In genomic region chr11:63764712-63765631, GRCh38 we compare ENCODE assay signal across 12 cellular contexts. TPM values are rescaled to one million over a fixed set of nuclear protein-coding genes. Genes with fewer than 3 reads are reported as not detected.
DNase-seq lines count a peak whose midpoint lies in the region; ATAC-seq, FAIRE-seq and TF ChIP-seq lines count a peak whose summit lies in the region.
"Had no signal": no experiment of that assay in that cellular context is flagged by ENCODE, and none has a peak within 500 bp of the region (broad histone marks: within the 10 kb centered on the region; RNA-seq: fewer than 3 reads in every experiment).

No MANE protein-coding gene starts in this region.

- no peaks in the 10 kb centered on the region for H3K27me3 ChIP-seq in right cardiac atrium (ENCODE audit: control insufficient read depth, insufficient read depth)
- no peaks in the 10 kb centered on the region for H3K27me3 ChIP-seq in ovary

- DNase-seq in NCI-H526 treated with DMSO at 0.1 percent for 48 hours (lab: John Stamatoyannopoulos, UW) (peak; percentile 33), right cardiac atrium (peak; percentile 21 to 71 (median 61)), ovary (peak; percentile 70 to 79 (median 74)), NCI-H2196 treated with DMSO at 0.1 percent for 48 hours (lab: John Stamatoyannopoulos, UW; ENCODE audit: unreplicated experiment) (no peak), urothelium cell line (ENCODE audit: low spot score) (no peak), NCI-H510A (lab: John Stamatoyannopoulos, UW) (no peak)
- DNase-seq: CD8-positive, alpha-beta T cell; NCI-H2107 had no signal

- H3K4me1 ChIP-seq in ES-I3 (ENCODE audit: insufficient read depth, low read length) = peaks cover 27% of the 10 kb centered on the region
- H3K4me1 ChIP-seq in right cardiac atrium (ENCODE audit: control insufficient read depth, insufficient read depth, low read length) = peaks cover 1% of the 10 kb centered on the region
- H3K4me1 ChIP-seq in ovary (ENCODE audit: insufficient read depth) = peaks cover 19% of the 10 kb centered on the region
- H3K4me1 ChIP-seq: parathyroid adenoma had no signal

- H3K9ac ChIP-seq in ES-I3 (ENCODE audit: low read depth, low read length) = peak overlapping the region; percentile 59
- H3K9ac ChIP-seq: parathyroid adenoma had no signal

- WGBS in right cardiac atrium = 80% methylated on average over 30 of the region's 30 CpGs
- 34 to 48% (median 47%) methylated on average over 9 to 30 of the region's 30 CpGs for WGBS in ovary, 3 donors

- H3K9me3 ChIP-seq in ES-I3 (ENCODE audit: control insufficient read depth, insufficient read depth, low read length) = no peaks in the 10 kb centered on the region
- H3K9me3 ChIP-seq in right cardiac atrium (ENCODE audit: control insufficient read depth, low read length) = no peaks in the 10 kb centered on the region
- H3K9me3 ChIP-seq in ovary = no peaks in the 10 kb centered on the region

- H3K4me3 ChIP-seq in right cardiac atrium (ENCODE audit: low read length) (no peak overlapping the region), ovary (no peak overlapping the region)

- intact Hi-C loops in right cardiac atrium (cut with DNase I) = loop anchor here in 2 of 4 donors (5.0 to 10.0 kb wide), 3 partner anchors 47 to 182 kb away; partner anchors contain the start of gene SPINDOC (in 1 of the 2)
- intact Hi-C loops in ovary (cut with DNase I) = loop anchor here in 3 of 4 donors (5.0 to 10.0 kb wide), 5 partner anchors 47 to 880 kb away; partner anchors contain the start of genes RTN3 (in 1 of the 3), SLC3A2 (in 1 of the 3) and SPINDOC (in 1 of the 3)

- H3K27ac ChIP-seq in right cardiac atrium (ENCODE audit: low read length) (peak overlapping the region; percentile 12), ovary (peak overlapping the region; percentile 89 to 92)
- H3K27ac ChIP-seq: parathyroid adenoma had no signal

- TF ChIP-seq CTCF in ovary (IDR thresholded peaks at IDR 0.05) = no peak

- H3K36me3 ChIP-seq in ES-I3 (ENCODE audit: insufficient read depth, low read length) = 0 out of 2 replicates have a peak, but pooled peaks cover 2% of the 10 kb centered on the region
- H3K36me3 ChIP-seq in ovary = no peaks in the 10 kb centered on the region

- no peak for TF ChIP-seq POLR2A in ovary (IDR thresholded peaks at IDR 0.05)

- no peak for TF ChIP-seq EP300 in ovary (IDR thresholded peaks at IDR 0.05)

- no peak for ATAC-seq in right cardiac atrium
- ATAC-seq in HG03095 (IDR thresholded peaks at IDR 0.05; ENCODE audit: unreplicated experiment) = no peak
- ATAC-seq: CD8-positive, alpha-beta T cell had no signal

- no peak for FAIRE-seq in urothelium cell line (lab: Jason Lieb, UNC)
- FAIRE-seq: GM12892 had no signal

RNA-seq across cellular contexts. Expression of gene ZFTA, which starts 3.6 kb away (rescaled TPM):
- 10 to 100 TPM; 13.9 to 17.7 (median 15.4) TPM for total RNA-seq in right cardiac atrium
- 7.9 TPM for polyA plus RNA-seq in right cardiac atrium
- total RNA-seq in ovary = 10 to 100 TPM; 22.6 to 64.4 (median 51.4) TPM
- 10 to 100 TPM; 20.2 to 23.8 TPM for polyA plus RNA-seq in ovary

RNA-seq across cellular contexts. Expression of gene SPINDOC, which starts 48.3 kb away (rescaled TPM):
- total RNA-seq in right cardiac atrium (10 to 100 TPM; 12.8 to 18.8 (median 17.4) TPM), ovary (10 to 100 TPM; 10.2 to 22.7 (median 19.5) TPM)
- polyA plus RNA-seq in right cardiac atrium (13.6 TPM), ovary (10 to 100 TPM in 1 of 2 donors, 1 to 10 TPM in 1; 5.4 to 15.8 TPM)

Comparison
In these comparisons a context has a peak if more than half of its experiments do, and no peak if none do; other contexts are left out.
1. DNase-seq: peak in NCI-H526 treated with DMSO at 0.1 percent for 48 hours (single experiment), right cardiac atrium (3 of 3) and ovary (5 of 5); none in NCI-H2196 treated with DMSO at 0.1 percent for 48 hours (single experiment), urothelium cell line (single experiment) and NCI-H510A (single experiment).